31 cellular contexts compared by ENCODE assay signal in genomic region chr18:41165625-41166024, GRCh38.
"Had no signal": no experiment of that assay in that cellular context is flagged by ENCODE, and none has a peak within 500 bp of the region (broad histone marks: within the 10 kb centered on the region; RNA-seq: fewer than 3 reads in every experiment).

No MANE protein-coding gene starts in this region.

- H3K9me3 ChIP-seq: gastroesophageal sphincter, heart left ventricle, left lung, ovary, psoas muscle, sigmoid colon, testis, tibial artery had no signal

- H3K27ac Mint-ChIP-seq: naive thymus-derived CD4-positive, alpha-beta T cell; nephron progenitor cell; stimulated activated effector memory CD8-positive, alpha-beta T cell treated with anti-CD3 and anti-CD28 coated beads, Interleukin-12 subunit alpha, Interleukin-12 subunit beta, amount 100 ng/mL, for 72 hours; type B pancreatic cell had no signal

- H3K4me3 Mint-ChIP-seq: naive thymus-derived CD4-positive, alpha-beta T cell; nephron progenitor cell; stimulated activated effector memory CD8-positive, alpha-beta T cell treated with anti-CD3 and anti-CD28 coated beads, Interleukin-12 subunit alpha, Interleukin-12 subunit beta, amount 100 ng/mL, for 72 hours; type B pancreatic cell had no signal

- DNase-seq: dorsolateral prefrontal cortex; effector CD4-positive, alpha-beta T cell; foreskin keratinocyte; heart left ventricle; left cardiac atrium; left lung; mammary epithelial cell; mesendoderm; midbrain; naive thymus-derived CD4-positive, alpha-beta T cell; nephron progenitor cell; nucleus accumbens; ovary; posterior cingulate gyrus; psoas muscle; right cardiac atrium; sigmoid colon; stimulated activated CD4-positive, alpha-beta T cell treated with anti-CD3 and anti-CD28 coated beads, Interleukin-2, amount 100 ng/mL, for 24 hours; stimulated activated CD4-positive, alpha-beta T cell treated with anti-CD3 and anti-CD28 coated beads, Interleukin-4, amount 100 ng/mL, for 24 hours; stimulated activated naive CD4-positive, alpha-beta T cell treated with Interleukin-2 at 50 U/mL for 16 hours; substantia nigra; testis; tibial artery had no signal

- H3K36me3 Mint-ChIP-seq: stimulated activated effector memory CD8-positive, alpha-beta T cell treated with anti-CD3 and anti-CD28 coated beads, Interleukin-12 subunit alpha, Interleukin-12 subunit beta, amount 100 ng/mL, for 72 hours; type B pancreatic cell had no signal

- FAIRE-seq: colon, islet of Langerhans had no signal

- H2AFZ ChIP-seq: hepatocyte had no signal

- H3K4me3 ChIP-seq: dorsolateral prefrontal cortex, gastroesophageal sphincter, heart left ventricle, hepatocyte, left lung, ovary, psoas muscle, sigmoid colon, testis, tibial artery had no signal

- H3K4me1 ChIP-seq: foreskin keratinocyte, gastroesophageal sphincter, heart left ventricle, left lung, psoas muscle, sigmoid colon, tibial artery had no signal

- H3K27me3 ChIP-seq: dorsolateral prefrontal cortex, foreskin keratinocyte, gastroesophageal sphincter, heart left ventricle, hepatocyte, left lung, ovary, sigmoid colon, testis, tibial artery had no signal

- H3K36me3 ChIP-seq: gastroesophageal sphincter, heart left ventricle, left lung, ovary, sigmoid colon, tibial artery had no signal

- H3K4me1 Mint-ChIP-seq: naive thymus-derived CD4-positive, alpha-beta T cell; stimulated activated effector memory CD8-positive, alpha-beta T cell treated with anti-CD3 and anti-CD28 coated beads, Interleukin-12 subunit alpha, Interleukin-12 subunit beta, amount 100 ng/mL, for 72 hours had no signal

- H3K79me2 ChIP-seq: hepatocyte had no signal

- H3K9me3 Mint-ChIP-seq: nephron progenitor cell, type B pancreatic cell had no signal

- H3K4me2 ChIP-seq: hepatocyte had no signal

- ATAC-seq: esophagus mucosa; foreskin keratinocyte; gastroesophageal sphincter; heart left ventricle; left cardiac atrium; left lung; naive thymus-derived CD4-positive, alpha-beta T cell; psoas muscle; right cardiac atrium; stimulated activated effector memory CD8-positive, alpha-beta T cell treated with anti-CD3 and anti-CD28 coated beads, Interleukin-12 subunit alpha, Interleukin-12 subunit beta, amount 100 ng/mL, for 72 hours had no signal

- H3K27ac ChIP-seq: dorsolateral prefrontal cortex, epithelial cell of prostate, foreskin keratinocyte, gastroesophageal sphincter, heart left ventricle, hepatocyte, left lung, ovary, psoas muscle, sigmoid colon, testis, tibial artery had no signal

- H3K27me3 Mint-ChIP-seq: naive thymus-derived CD4-positive, alpha-beta T cell; type B pancreatic cell had no signal
